15 cellular contexts compared by ENCODE assay signal in the genomic region with DNA sequence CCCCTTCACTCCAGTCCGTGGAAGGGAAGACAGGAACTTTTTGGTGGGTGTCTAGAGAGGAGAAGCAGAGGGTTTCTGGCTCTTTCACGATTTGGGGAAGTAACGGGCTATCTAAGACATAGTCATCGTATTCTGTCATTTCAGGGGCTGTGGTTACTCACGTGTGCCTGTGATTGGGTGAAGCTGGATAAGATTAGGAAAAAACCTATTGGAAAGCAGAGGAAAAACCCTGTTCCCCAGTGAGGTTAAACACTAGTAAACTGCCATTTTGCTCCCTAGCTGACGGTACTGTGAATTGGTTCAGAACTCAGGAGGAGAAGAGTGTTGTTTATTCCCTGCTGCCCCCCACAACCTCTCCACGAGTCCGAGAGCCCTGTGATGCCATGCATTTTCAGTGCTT. TPM values are rescaled to one million over a fixed set of nuclear protein-coding genes. Genes with fewer than 3 reads are reported as not detected.
"Had no signal": no experiment of that assay in that cellular context is flagged by ENCODE, and none has a peak within 500 bp of the region (broad histone marks: within the 10 kb centered on the region; RNA-seq: fewer than 3 reads in every experiment).

No MANE protein-coding gene starts in this region.

- H3K4me1 ChIP-seq: foreskin keratinocyte, suprapubic skin, upper lobe of left lung had no signal

- H3K9me3 ChIP-seq: ovary, suprapubic skin, upper lobe of left lung had no signal

- H3K36me3 ChIP-seq: cardiac muscle cell, ovary, suprapubic skin, upper lobe of left lung, WERI-Rb-1 had no signal

- H3K27ac Mint-ChIP-seq: activated CD8-positive, alpha-beta T cell treated with anti-CD3 and anti-CD28 coated beads, Interleukin-2, amount 10 ng/mL, durations not matched to agents 7 days and 5 days; activated naive CD4-positive, alpha-beta T cell treated with anti-CD3 and anti-CD28 coated beads for 36 hours; nephron had no signal

- H3K4me3 Mint-ChIP-seq: activated CD8-positive, alpha-beta T cell treated with anti-CD3 and anti-CD28 coated beads, Interleukin-2, amount 10 ng/mL, durations not matched to agents 7 days and 5 days; activated naive CD4-positive, alpha-beta T cell treated with anti-CD3 and anti-CD28 coated beads for 36 hours; nephron had no signal

- H3K4me3 ChIP-seq: cardiac muscle cell, ovary, suprapubic skin, upper lobe of left lung had no signal

- H3K9me3 Mint-ChIP-seq: activated naive CD4-positive, alpha-beta T cell treated with anti-CD3 and anti-CD28 coated beads for 36 hours; nephron had no signal

- DNase-seq: activated CD4-positive, alpha-beta T cell treated with anti-CD3 and anti-CD28 coated beads for 48 hours; activated CD8-positive, alpha-beta T cell treated with anti-CD3 and anti-CD28 coated beads, Interleukin-2, amount 10 ng/mL, durations not matched to agents 7 days and 5 days; activated naive CD4-positive, alpha-beta T cell treated with anti-CD3 and anti-CD28 coated beads for 36 hours; foreskin keratinocyte; head of caudate nucleus; left colon; ovary; stimulated activated CD4-positive, alpha-beta T cell treated with anti-CD3 and anti-CD28 coated beads, Interleukin-4, amount 100 ng/mL, for 1 hour; stimulated activated CD8-positive, alpha-beta memory T cell treated with anti-CD3 and anti-CD28 coated beads, Interleukin-4, amount 100 ng/mL, for 48 hours; stimulated activated naive CD8-positive, alpha-beta T cell treated with anti-CD3 and anti-CD28 coated beads, Interleukin-15, Interleukin-2, amounts not matched to agents 100 U/mL and 50 U/mL, for 24 hours; upper lobe of left lung; WERI-Rb-1 had no signal

- H3K27ac ChIP-seq: cardiac muscle cell, foreskin keratinocyte, ovary, suprapubic skin, upper lobe of left lung, WERI-Rb-1 had no signal

RNA-seq across cellular contexts. Expression of gene ROR2, which starts 45.0 kb away (rescaled TPM):
- total RNA-seq: activated naive CD4-positive, alpha-beta T cell treated with anti-CD3 and anti-CD28 coated beads for 36 hours had no signal
